8 cellular contexts compared by ENCODE assay signal in genomic region chr9:93682155-93682968, GRCh38.
DNase-seq lines count a peak whose midpoint lies in the region; ATAC-seq and TF ChIP-seq lines count a peak whose summit lies in the region.

No MANE protein-coding gene starts in this region.

- no peaks in the 10 kb centered on the region for H3K79me2 ChIP-seq in MM.1S (ENCODE audit: low read length)

- DNase-seq in NCI-H524 (lab: John Stamatoyannopoulos, UW) (peak; percentile 35 to 65), NCI-H524 treated with DMSO at 0.1 percent for 48 hours (lab: John Stamatoyannopoulos, UW) (no peak), MM.1S (peak; percentile 49), T-helper 9 cell (peak; percentile 28), brain microvascular endothelial cell (peak; percentile 43), inferior parietal cortex (ENCODE audit: extremely low spot score) (peak; percentile 42)
- peak; percentile 29 to 53 (median 42) for DNase-seq in stimulated activated CD4-positive, alpha-beta T cell treated with anti-CD3 and anti-CD28 coated beads, Interleukin-1b, Interleukin-23, amount 100 ng/mL, for 24 hours (ENCODE audit: low read depth in 4 of 4, low spot score in 1 of 4)

- H3K4me1 ChIP-seq in MM.1S (ENCODE audit: low read length), result no peaks in the 10 kb centered on the region

- no peak overlapping the region for H2AFZ ChIP-seq in MM.1S (ENCODE audit: low read length)

- TF ChIP-seq CTCF in MM.1S (IDR thresholded peaks at IDR 0.05; ENCODE audit: low read length) (peak; percentile 84), brain microvascular endothelial cell (IDR thresholded peaks at IDR 0.05; ENCODE audit: low read depth, low read length, missing control alignments) (peak; percentile 87)

- H3K9ac ChIP-seq in MM.1S (ENCODE audit: low read length), result no peak overlapping the region

- no peaks in the 10 kb centered on the region for H4K20me1 ChIP-seq in MM.1S (ENCODE audit: insufficient read depth, low read length)

- ATAC-seq in HG02981 (IDR thresholded peaks at IDR 0.05; ENCODE audit: unreplicated experiment), result no peak

- in situ Hi-C loops in brain microvascular endothelial cell (cut with HindIII; ENCODE audit: low pct_ligation_motif_present, low sequenced_read_pairs), result loop anchor here (25.0 kb wide), 1 partner anchor 505 kb away; no protein-coding TSS in a partner anchor

- H3K4me3 ChIP-seq in MM.1S (ENCODE audit: low read length) (no peak overlapping the region), brain microvascular endothelial cell (ENCODE audit: low read depth, low read length) (no peak overlapping the region)

- H3F3A ChIP-seq in MM.1S (ENCODE audit: insufficient read depth, low read length), result no peaks in the 10 kb centered on the region

- H3K27ac ChIP-seq in MM.1S (ENCODE audit: low read length), result no peak overlapping the region
- no peak overlapping the region for H3K27ac ChIP-seq in brain microvascular endothelial cell

- no peaks in the 10 kb centered on the region for H3K9me2 ChIP-seq in MM.1S (replicated peaks; ENCODE audit: insufficient read depth, low read length)

- H3K4me2 ChIP-seq in MM.1S (ENCODE audit: low read depth, low read length), result no peak overlapping the region

- H3K9me3 ChIP-seq in MM.1S (replicated peaks; ENCODE audit: insufficient read depth, low read length), result no peaks in the 10 kb centered on the region

- H3K36me3 ChIP-seq in MM.1S (replicated peaks; ENCODE audit: insufficient read depth, low read length), result no peaks in the 10 kb centered on the region
- no peaks in the 10 kb centered on the region for H3K36me3 ChIP-seq in brain microvascular endothelial cell (replicated peaks)

- no peaks in the 10 kb centered on the region for H3K27me3 ChIP-seq in MM.1S (replicated peaks; ENCODE audit: insufficient read depth, low read length)
- no peaks in the 10 kb centered on the region for H3K27me3 ChIP-seq in brain microvascular endothelial cell (replicated peaks)
